8 cellular contexts compared by ENCODE assay signal in the genomic region with DNA sequence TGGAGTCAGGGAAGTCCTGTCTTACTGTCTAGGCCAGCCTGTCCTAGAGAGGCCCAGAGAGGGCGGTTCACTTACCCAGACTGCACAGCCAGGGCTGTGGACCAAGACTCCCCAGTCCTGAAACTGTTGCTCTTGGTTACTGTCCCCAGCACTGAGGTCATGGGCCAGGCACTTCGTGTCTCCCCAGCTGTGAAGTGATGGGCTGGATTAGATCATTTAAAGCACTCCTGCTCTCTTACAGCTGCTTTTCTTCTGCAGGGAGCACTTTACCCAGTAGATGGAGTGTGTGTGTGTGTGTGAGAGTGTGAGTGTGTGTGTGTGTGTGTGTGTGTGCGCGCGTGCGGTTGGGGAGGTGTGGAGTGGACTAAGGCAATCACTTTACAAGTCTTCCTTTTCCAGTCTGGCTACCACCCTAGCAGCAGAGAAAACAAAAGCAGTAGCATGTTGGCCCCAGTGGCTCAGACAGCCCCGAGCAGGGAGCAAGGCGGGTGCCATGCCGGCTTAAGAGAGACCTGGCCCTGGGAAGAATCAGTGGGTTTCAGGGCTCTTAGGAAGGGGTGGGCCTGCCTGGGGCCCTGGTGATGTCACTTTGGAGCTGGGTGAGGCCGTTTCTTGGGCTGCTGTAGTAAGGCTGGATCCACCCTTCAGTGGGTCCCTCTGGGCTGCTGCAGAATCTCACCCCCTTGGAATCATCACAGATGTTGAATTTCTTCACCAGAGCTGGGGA. TPM values are rescaled to one million over a fixed set of nuclear protein-coding genes. Genes with fewer than 3 reads are reported as not detected.
DNase-seq lines count a peak whose midpoint lies in the region; ATAC-seq, FAIRE-seq and TF ChIP-seq lines count a peak whose summit lies in the region.

No MANE protein-coding gene starts in this region.

- H3K4me1 ChIP-seq in adipocyte (ENCODE audit: control insufficient read depth, insufficient read depth, low read length): peaks cover 64% of the 10 kb centered on the region

- CTCF ChIA-PET in CD4-positive, alpha-beta T cell (lab: Charles Lee): no interaction called here

- 24 to 30% methylated on average over 10 of the region's 10 CpGs for WGBS in lower leg skin, 2 donors

- no peak overlapping the region for H3K27ac Mint-ChIP-seq in CD4-positive, alpha-beta T cell
- peak overlapping the region in 1 of 6 donors; percentile 33 for H3K27ac Mint-ChIP-seq in immature natural killer cell

- TF ChIP-seq CTCF in CD4-positive, alpha-beta T cell (IDR thresholded peaks at IDR 0.05): no peak
- TF ChIP-seq CTCF in HFF-Myc (IDR thresholded peaks at IDR 0.05; ENCODE audit: low read depth, low read length, missing control alignments) (peak; percentile 32), lower leg skin (IDR thresholded peaks at IDR 0.05) (no peak)

- ATAC-seq in CD4-positive, alpha-beta T cell (ENCODE audit: poor library complexity): peak; percentile 14
- ATAC-seq in HG02588 (IDR thresholded peaks at IDR 0.05; ENCODE audit: unreplicated experiment): no peak

- no peaks in the 10 kb centered on the region for H3K27me3 ChIP-seq in CD4-positive, alpha-beta T cell (ENCODE audit: control insufficient read depth, insufficient read depth, low read length)
- H3K27me3 ChIP-seq in adipocyte (replicated peaks; ENCODE audit: control insufficient read depth, insufficient read depth, low read length): no peaks in the 10 kb centered on the region

- H3K9me3 Mint-ChIP-seq in CD4-positive, alpha-beta T cell: no peaks in the 10 kb centered on the region
- no peaks in the 10 kb centered on the region for H3K9me3 Mint-ChIP-seq in immature natural killer cell

- DNase-seq in CD4-positive, alpha-beta T cell: no peak
- DNase-seq in HFF-Myc (ENCODE audit: extremely low read depth, low read depth) (no peak), adipocyte (ENCODE audit: low read depth) (peak; percentile 49), lower leg skin (ENCODE audit: low spot score in 2 of 2) (no peak), Kasumi-1 (lab: John Stamatoyannopoulos, UW) (no peak), immature natural killer cell (no peak), H54 (ENCODE audit: insufficient read length, low spot score) (no peak)

- H3K27me3 Mint-ChIP-seq in CD4-positive, alpha-beta T cell: no peaks in the 10 kb centered on the region
- H3K27me3 Mint-ChIP-seq in immature natural killer cell (ENCODE audit: low read depth in 3 of 3): peaks cover 5 to 9% (median 7%) of the 10 kb centered on the region in 3 donors

- TF ChIP-seq POLR2A in lower leg skin (IDR thresholded peaks at IDR 0.05) (no peak), H54 (IDR thresholded peaks at IDR 0.05; ENCODE audit: low read depth, low read length) (no peak)

- H3K4me1 Mint-ChIP-seq in CD4-positive, alpha-beta T cell (ENCODE audit: low read depth): peaks cover 20% of the 10 kb centered on the region
- H3K4me1 Mint-ChIP-seq in immature natural killer cell: peaks cover 2 to 9% of the 10 kb centered on the region in 2 donors

- H3K27ac ChIP-seq in CD4-positive, alpha-beta T cell (ENCODE audit: low read depth, low read length): no peak overlapping the region

- H3K4me3 ChIP-seq in HFF-Myc (replicated peaks; ENCODE audit: low read depth, low read length): peak overlapping the region; percentile 81
- H3K4me3 ChIP-seq in adipocyte (ENCODE audit: low read length): peak overlapping the region; percentile 96
- H3K4me3 ChIP-seq in lower leg skin (ENCODE audit: low read depth, poor library complexity, severe bottlenecking): peak overlapping the region; percentile 71

- FAIRE-seq in H54 (lab: Jason Lieb, UNC): no peak

- H3K36me3 Mint-ChIP-seq in CD4-positive, alpha-beta T cell (ENCODE audit: low read depth): no peaks in the 10 kb centered on the region
- peaks cover 0 to 7% (median 0%) of the 10 kb centered on the region in 3 donors for H3K36me3 Mint-ChIP-seq in immature natural killer cell

- peak overlapping the region; percentile 96 for H3K9ac ChIP-seq in adipocyte (ENCODE audit: low read length)

- no peaks in the 10 kb centered on the region for H3K36me3 ChIP-seq in adipocyte (ENCODE audit: control insufficient read depth, insufficient read depth, low read length, severe bottlenecking)

- H3K4me3 Mint-ChIP-seq in CD4-positive, alpha-beta T cell: no peak overlapping the region
- H3K4me3 Mint-ChIP-seq in immature natural killer cell: peak overlapping the region in 2 of 5 donors; percentile 3 to 38

- POLR2A ChIA-PET in CD4-positive, alpha-beta T cell (lab: Charles Lee): no interaction called here

- intact Hi-C loops in CD4-positive, alpha-beta T cell (cut with DNase I, micrococcal nuclease): loop anchor here in 1 of 2 experiments (5.0 kb wide), 3 partner anchors 58 to 292 kb away; partner anchors contain the start of genes GPR157 and TMEM201
- intact Hi-C loops in lower leg skin (cut with DNase I; ENCODE audit: low total_unique reads): no loop called here

- no peaks in the 10 kb centered on the region for H3K9me3 ChIP-seq in CD4-positive, alpha-beta T cell (ENCODE audit: control insufficient read depth, low read length)
- H3K9me3 ChIP-seq in adipocyte (ENCODE audit: control insufficient read depth, low read length): no peaks in the 10 kb centered on the region

RNA-seq across cellular contexts. Expression of gene SPSB1, which starts 2.4 kb away (rescaled TPM):
- 1 to 10 TPM; 1.9 to 2.3 TPM for total RNA-seq in CD4-positive, alpha-beta T cell
- 10 to 100 TPM; 25.3 to 75.5 (median 45.3) TPM for total RNA-seq in lower leg skin
- polyA plus RNA-seq in immature natural killer cell: 1 to 10 TPM in 2 of 3 donors, not detected in 1; 2.4 to 6.6 TPM

Comparison
In these comparisons a context has a peak if more than half of its experiments do, and no peak if none do; other contexts are left out.
1. RNA of gene SPSB1, which starts 2.4 kb away (total RNA-seq): 25.3 to 75.5 TPM in lower leg skin; 1.9 to 2.3 TPM in CD4-positive, alpha-beta T cell; every median in the first group is over 4 times any median in the second.
2. Peak in every context shown above with its lines, with median percentiles within 50 percentile points of each other: H3K4me3 ChIP-seq.